8 cellular contexts compared by ENCODE assay signal in the genomic region with DNA sequence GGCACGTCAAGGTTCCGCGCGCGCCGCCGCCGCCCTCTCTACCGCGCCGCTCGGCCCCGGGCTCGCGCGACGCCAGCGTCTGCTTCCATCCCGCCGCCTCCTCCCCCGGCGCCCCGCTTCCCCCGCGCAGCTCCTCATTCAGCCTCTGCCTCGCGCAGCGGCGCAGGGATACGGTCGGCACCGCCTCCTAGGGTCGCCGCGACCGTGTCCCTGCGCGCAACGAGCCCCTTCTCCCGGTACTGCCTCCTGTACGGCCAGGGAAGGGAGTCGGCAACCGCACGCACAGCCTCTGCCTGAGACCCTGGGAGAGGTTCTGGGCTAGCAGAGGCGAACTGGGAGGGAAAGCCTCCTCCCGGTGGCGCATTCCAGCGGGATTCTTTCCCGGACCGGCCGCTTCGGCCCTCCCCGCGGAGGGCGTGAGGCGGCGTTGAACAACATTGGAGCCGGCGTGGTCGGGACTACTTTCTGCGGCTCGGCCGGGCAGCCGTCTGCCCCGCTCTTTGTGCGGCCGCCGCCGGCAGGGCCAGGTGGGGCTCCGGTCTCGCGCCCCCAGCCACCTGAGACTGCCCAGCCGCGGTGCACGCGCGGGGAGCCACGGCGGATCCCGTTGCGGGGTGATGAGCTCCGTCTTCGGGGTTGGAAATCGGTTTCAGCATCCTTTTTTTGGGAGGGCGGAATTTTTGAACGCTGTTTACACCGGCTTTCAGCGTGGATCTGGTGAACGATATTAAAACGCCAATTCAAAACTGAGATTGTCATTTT. TPM values are rescaled to one million over a fixed set of nuclear protein-coding genes. Genes with fewer than 3 reads are reported as not detected.
DNase-seq lines count a peak whose midpoint lies in the region; ATAC-seq and TF ChIP-seq lines count a peak whose summit lies in the region.

LRP6 (minus strand) TSS at position 172 of the 762 bp plus-strand sequence. CDS start 309 bp downstream, outside the sequence.

- peak; percentile 82 for ATAC-seq in GM21786 (IDR thresholded peaks at IDR 0.05; ENCODE audit: unreplicated experiment)
- ATAC-seq in natural killer cell treated with Interleukin-12 subunit alpha and Interleukin-12 subunit beta and Interleukin-15 and Interleukin-18, amount 100 ng/mL, for 72 hours: peak; percentile 89 to 93

- H3K4me3 Mint-ChIP-seq in natural killer cell treated with Interleukin-12 subunit alpha and Interleukin-12 subunit beta and Interleukin-15 and Interleukin-18, amount 100 ng/mL, for 72 hours: peak within 1 kb of the TSS; percentile 73

- no peak within 1 kb of the TSS for H3K27ac Mint-ChIP-seq in natural killer cell treated with Interleukin-12 subunit alpha and Interleukin-12 subunit beta and Interleukin-15 and Interleukin-18, amount 100 ng/mL, for 72 hours

- peak within 1 kb of the TSS; percentile 74 for H3K27ac ChIP-seq in KOPT-K1 (ENCODE audit: low read depth, low read length, poor library complexity, severe bottlenecking)

- peaks cover 11 to 16% of the 10 kb centered on the region in 2 donors for H3K4me1 Mint-ChIP-seq in natural killer cell treated with Interleukin-12 subunit alpha and Interleukin-12 subunit beta and Interleukin-15 and Interleukin-18, amount 100 ng/mL, for 72 hours (ENCODE audit: low read depth in 2 of 2)

- no peaks in the 10 kb centered on the region for H3K36me3 Mint-ChIP-seq in natural killer cell treated with Interleukin-12 subunit alpha and Interleukin-12 subunit beta and Interleukin-15 and Interleukin-18, amount 100 ng/mL, for 72 hours

- no peak for TF ChIP-seq CTCF in fibroblast of the aortic adventitia (IDR thresholded peaks at IDR 0.05; ENCODE audit: insufficient read depth, low read length)

- peak; percentile 86 for DNase-seq in DMS153 treated with DMSO at 0.1 percent for 48 hours (lab: John Stamatoyannopoulos, UW; ENCODE audit: unreplicated experiment)
- peak; percentile 93 for DNase-seq in RPMI8226
- peak; percentile 58 for DNase-seq in activated effector memory CD4-positive, alpha-beta T cell treated with Interleukin-2 at 50 U/mL for 16 hours
- DNase-seq in fibroblast of the aortic adventitia (ENCODE audit: low read depth): peak; percentile 96
- DNase-seq in natural killer cell treated with Interleukin-12 subunit alpha and Interleukin-12 subunit beta and Interleukin-15 and Interleukin-18, amount 100 ng/mL, for 72 hours (ENCODE audit: low spot score): peak; percentile 68
- DNase-seq in stimulated activated naive CD4-positive, alpha-beta T cell (lab: John Stamatoyannopoulos, UW): peak; percentile 54 to 78 (median 72)

- peak within 1 kb of the TSS; percentile 98 for H3K4me3 ChIP-seq in fibroblast of the aortic adventitia (ENCODE audit: low read depth, low read length)

- H3K9me3 ChIP-seq in KOPT-K1 (ENCODE audit: insufficient read depth, low read length, poor library complexity, severe bottlenecking): no peaks in the 10 kb centered on the region

- H3K9me3 Mint-ChIP-seq in natural killer cell treated with Interleukin-12 subunit alpha and Interleukin-12 subunit beta and Interleukin-15 and Interleukin-18, amount 100 ng/mL, for 72 hours: no peaks in the 10 kb centered on the region

- no peaks in the 10 kb centered on the region for H3K36me3 ChIP-seq in KOPT-K1 (ENCODE audit: insufficient read depth, low read length)

- peaks cover 36 to 50% of the 10 kb centered on the region in 2 donors for H3K27me3 Mint-ChIP-seq in natural killer cell treated with Interleukin-12 subunit alpha and Interleukin-12 subunit beta and Interleukin-15 and Interleukin-18, amount 100 ng/mL, for 72 hours

RNA-seq across cellular contexts. Expression of gene LRP6, which starts in this region (rescaled TPM):
- 44.2 and 116 TPM in 2 replicates for total RNA-seq in fibroblast of the aortic adventitia (ENCODE audit: low replicate concordance)
- total RNA-seq in natural killer cell treated with Interleukin-12 subunit alpha and Interleukin-12 subunit beta and Interleukin-15 and Interleukin-18, amount 100 ng/mL, for 72 hours: under 1 TPM; 0.10 to 0.59 TPM

Comparison
In these comparisons a context has a peak if more than half of its experiments do, and no peak if none do; other contexts are left out.
1. Peak in every context shown above with its lines: DNase-seq, ATAC-seq, H3K4me3 ChIP-seq and H3K27ac ChIP-seq.
2. RNA of gene LRP6 (total RNA-seq): 44.2 to 116 TPM in fibroblast of the aortic adventitia; 0.10 to 0.59 TPM in natural killer cell treated with Interleukin-12 subunit alpha and Interleukin-12 subunit beta and Interleukin-15 and Interleukin-18, amount 100 ng/mL, for 72 hours; every median in the first group is over 10 times any median in the second.
3. Peak in DNase-seq and ATAC-seq in natural killer cell treated with Interleukin-12 subunit alpha and Interleukin-12 subunit beta and Interleukin-15 and Interleukin-18, amount 100 ng/mL, for 72 hours; RNA of the gene not detected or under 1 TPM.